In genomic region chr7:143250199-143250598, GRCh38 we compare ENCODE assay signal across 1 cellular context.
TF ChIP-seq lines count a peak whose summit lies in the region.

No MANE protein-coding gene starts in this region.

TF ChIP-seq in K562, 482 proteins besides CTCF, POLR2A, EP300 and RAD21 (continued from another document):
- TF ChIP-seq, protein P1, sequence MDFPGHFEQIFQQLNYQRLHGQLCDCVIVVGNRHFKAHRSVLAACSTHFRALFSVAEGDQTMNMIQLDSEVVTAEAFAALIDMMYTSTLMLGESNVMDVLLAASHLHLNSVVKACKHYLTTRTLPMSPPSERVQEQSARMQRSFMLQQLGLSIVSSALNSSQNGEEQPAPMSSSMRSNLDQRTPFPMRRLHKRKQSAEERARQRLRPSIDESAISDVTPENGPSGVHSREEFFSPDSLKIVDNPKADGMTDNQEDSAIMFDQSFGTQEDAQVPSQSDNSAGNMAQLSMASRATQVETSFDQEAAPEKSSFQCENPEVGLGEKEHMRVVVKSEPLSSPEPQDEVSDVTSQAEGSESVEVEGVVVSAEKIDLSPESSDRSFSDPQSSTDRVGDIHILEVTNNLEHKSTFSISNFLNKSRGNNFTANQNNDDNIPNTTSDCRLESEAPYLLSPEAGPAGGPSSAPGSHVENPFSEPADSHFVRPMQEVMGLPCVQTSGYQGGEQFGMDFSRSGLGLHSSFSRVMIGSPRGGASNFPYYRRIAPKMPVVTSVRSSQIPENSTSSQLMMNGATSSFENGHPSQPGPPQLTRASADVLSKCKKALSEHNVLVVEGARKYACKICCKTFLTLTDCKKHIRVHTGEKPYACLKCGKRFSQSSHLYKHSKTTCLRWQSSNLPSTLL (IDR thresholded peaks at IDR 0.05) = 0 out of 2 replicates have a peak, but pooled peaks have one; percentile 9
- TF ChIP-seq HLTF (IDR thresholded peaks at IDR 0.05) (no peak), PTBP1 (IDR thresholded peaks at IDR 0.05; ENCODE audit: low read depth, low read length) (no peak), RFX5 (IDR thresholded peaks at IDR 0.05; ENCODE audit: low read depth, low read length) (no peak), ZNF740 (CRISPR knock-in tag; IDR thresholded peaks at IDR 0.05) (no peak), ZNF740 (tag; IDR thresholded peaks at IDR 0.05) (no peak)
